Comparison of ENCODE assay signal across 24 cellular contexts in the genomic region with DNA sequence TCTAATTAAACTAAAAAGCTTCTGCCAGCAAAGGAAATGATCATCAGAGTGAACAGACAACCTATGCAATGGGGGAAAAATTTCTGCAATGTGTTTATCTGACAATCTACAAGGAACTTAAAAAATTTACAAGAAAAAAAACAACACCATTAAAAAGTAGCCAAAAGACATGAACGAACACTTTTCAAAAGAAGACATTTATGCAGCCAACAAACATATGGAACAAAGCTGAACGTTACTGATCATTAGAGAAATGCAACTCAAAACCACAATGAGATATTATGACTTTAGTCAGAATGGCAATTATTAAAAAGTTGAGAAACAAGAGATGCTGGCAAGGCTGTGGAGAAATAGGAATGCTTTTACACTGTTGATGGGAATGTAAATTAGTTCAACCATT.
"Had no signal": no experiment of that assay in that cellular context is flagged by ENCODE, and none has a peak within 500 bp of the region (broad histone marks: within the 10 kb centered on the region; RNA-seq: fewer than 3 reads in every experiment).

No MANE protein-coding gene starts in this region.

- H3K27me3 Mint-ChIP-seq: effector memory CD8-positive, alpha-beta T cell; memory B cell; naive thymus-derived CD4-positive, alpha-beta T cell had no signal

- DNase-seq: dermis blood vessel endothelial cell; dorsolateral prefrontal cortex; effector CD8-positive, alpha-beta T cell; effector memory CD8-positive, alpha-beta T cell; endodermal cell; erythroblast; esophagus squamous epithelium; foreskin fibroblast; foreskin melanocyte; gastrocnemius medialis; glutamatergic neuron; head of caudate nucleus; heart right ventricle; hippocampal formation; left cardiac atrium; left lung; left ventricle myocardium superior; lower lobe of right lung; mesendoderm; midbrain; naive thymus-derived CD4-positive, alpha-beta T cell had no signal

- H3K9me3 Mint-ChIP-seq: effector memory CD8-positive, alpha-beta T cell; memory B cell had no signal

- H3K36me3 Mint-ChIP-seq: memory B cell had no signal

- H3K27ac Mint-ChIP-seq: effector memory CD8-positive, alpha-beta T cell; endodermal cell; memory B cell; naive thymus-derived CD4-positive, alpha-beta T cell had no signal

- H3K36me3 ChIP-seq: esophagus squamous epithelium, gastrocnemius medialis, heart right ventricle, left lung, lower lobe of right lung had no signal

- H3K4me3 ChIP-seq: coronary artery, dorsolateral prefrontal cortex, esophagus squamous epithelium, gastrocnemius medialis, heart right ventricle, left lung, lower lobe of right lung had no signal

- H3K4me1 Mint-ChIP-seq: endodermal cell; memory B cell; naive thymus-derived CD4-positive, alpha-beta T cell had no signal

- H3K9me3 ChIP-seq: esophagus squamous epithelium, gastrocnemius medialis, left lung, lower lobe of right lung had no signal

- H3K4me1 ChIP-seq: esophagus squamous epithelium, gastrocnemius medialis, heart right ventricle, left lung, lower lobe of right lung had no signal

- H3K27ac ChIP-seq: coronary artery, dorsolateral prefrontal cortex, epithelial cell of prostate, esophagus squamous epithelium, gastrocnemius medialis, heart right ventricle, left lung, lower lobe of right lung had no signal

- H3K27me3 ChIP-seq: esophagus squamous epithelium, gastrocnemius medialis, heart right ventricle, left lung had no signal

- H3K4me3 Mint-ChIP-seq: effector memory CD8-positive, alpha-beta T cell; endodermal cell; memory B cell; naive thymus-derived CD4-positive, alpha-beta T cell had no signal
